ENCODE assay signal across 1 cellular context in the genomic region with DNA sequence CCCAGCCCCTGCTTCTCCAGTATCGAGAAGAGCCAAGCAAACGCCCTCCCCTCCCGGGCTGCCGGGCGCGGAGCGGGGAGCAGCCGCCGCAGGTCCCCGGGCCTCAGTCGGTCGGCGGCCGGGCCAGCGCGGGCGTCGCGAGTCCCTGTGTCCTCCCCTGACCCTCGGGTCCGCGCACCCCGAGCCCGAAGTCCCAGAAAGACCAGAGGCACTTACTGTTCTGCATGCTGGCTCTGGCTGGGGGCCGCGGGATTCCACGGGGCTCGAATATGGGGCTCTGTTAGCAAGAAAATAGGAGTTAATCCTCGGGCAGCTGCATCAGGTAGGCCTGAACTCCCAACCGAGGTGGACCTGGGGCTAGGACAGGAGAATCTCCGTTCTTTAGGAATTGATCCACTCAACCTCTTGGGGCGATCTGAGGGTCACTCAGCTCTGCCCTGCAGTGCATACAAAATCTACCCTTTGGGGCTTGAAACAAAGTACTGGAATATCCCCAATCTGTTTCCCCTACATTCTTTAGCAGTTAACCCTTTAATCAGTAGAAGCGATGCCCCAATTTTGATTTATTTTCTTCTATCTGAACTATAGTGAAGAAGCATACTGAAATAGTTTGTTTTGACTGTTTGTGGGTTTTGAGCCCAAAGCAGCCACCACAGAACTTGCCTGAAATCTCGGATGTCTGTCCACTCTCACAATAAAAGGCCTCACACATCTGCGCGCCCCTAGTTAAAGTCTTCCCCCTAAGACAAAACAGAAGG.
TF ChIP-seq lines count a peak whose summit lies in the region.

No MANE protein-coding gene starts in this region.

TF ChIP-seq in HepG2, 621 proteins besides CTCF, POLR2A, EP300 and RAD21:
- TF ChIP-seq ARID2 (CRISPR knock-in tag; IDR thresholded peaks at IDR 0.05; ENCODE audit: borderline replicate concordance) (no peak), SP5 (CRISPR knock-in tag; IDR thresholded peaks at IDR 0.05; ENCODE audit: borderline replicate concordance, low read depth) (no peak), TMF1 (CRISPR knock-in tag; IDR thresholded peaks at IDR 0.05; ENCODE audit: low read depth) (no peak), NCOR1 (IDR thresholded peaks at IDR 0.05; ENCODE audit: borderline replicate concordance, low read length) (no peak), ATF7-NPFF (CRISPR knock-in tag; IDR thresholded peaks at IDR 0.05; ENCODE audit: low read depth) (no peak), ZNF101 (CRISPR knock-in tag; IDR thresholded peaks at IDR 0.05; ENCODE audit: borderline replicate concordance, low read depth) (no peak), SMAD1 (CRISPR knock-in tag; IDR thresholded peaks at IDR 0.05; ENCODE audit: borderline replicate concordance, low read depth) (no peak), MXI1 (IDR thresholded peaks at IDR 0.05; ENCODE audit: borderline replicate concordance, low read depth, low read length) (no peak), FOSL1 (CRISPR knock-in tag; IDR thresholded peaks at IDR 0.05; ENCODE audit: borderline replicate concordance) (no peak)
- TF ChIP-seq, protein P1, sequence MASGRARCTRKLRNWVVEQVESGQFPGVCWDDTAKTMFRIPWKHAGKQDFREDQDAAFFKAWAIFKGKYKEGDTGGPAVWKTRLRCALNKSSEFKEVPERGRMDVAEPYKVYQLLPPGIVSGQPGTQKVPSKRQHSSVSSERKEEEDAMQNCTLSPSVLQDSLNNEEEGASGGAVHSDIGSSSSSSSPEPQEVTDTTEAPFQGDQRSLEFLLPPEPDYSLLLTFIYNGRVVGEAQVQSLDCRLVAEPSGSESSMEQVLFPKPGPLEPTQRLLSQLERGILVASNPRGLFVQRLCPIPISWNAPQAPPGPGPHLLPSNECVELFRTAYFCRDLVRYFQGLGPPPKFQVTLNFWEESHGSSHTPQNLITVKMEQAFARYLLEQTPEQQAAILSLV (CRISPR knock-in tag; IDR thresholded peaks at IDR 0.05; ENCODE audit: borderline replicate concordance) = no peak
- TF ChIP-seq, protein P2, sequence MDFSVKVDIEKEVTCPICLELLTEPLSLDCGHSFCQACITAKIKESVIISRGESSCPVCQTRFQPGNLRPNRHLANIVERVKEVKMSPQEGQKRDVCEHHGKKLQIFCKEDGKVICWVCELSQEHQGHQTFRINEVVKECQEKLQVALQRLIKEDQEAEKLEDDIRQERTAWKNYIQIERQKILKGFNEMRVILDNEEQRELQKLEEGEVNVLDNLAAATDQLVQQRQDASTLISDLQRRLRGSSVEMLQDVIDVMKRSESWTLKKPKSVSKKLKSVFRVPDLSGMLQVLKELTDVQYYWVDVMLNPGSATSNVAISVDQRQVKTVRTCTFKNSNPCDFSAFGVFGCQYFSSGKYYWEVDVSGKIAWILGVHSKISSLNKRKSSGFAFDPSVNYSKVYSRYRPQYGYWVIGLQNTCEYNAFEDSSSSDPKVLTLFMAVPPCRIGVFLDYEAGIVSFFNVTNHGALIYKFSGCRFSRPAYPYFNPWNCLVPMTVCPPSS (IDR thresholded peaks at IDR 0.05) = no peak
TF ChIP-seq in HepG2: peak in this region for 0.
